8 cellular contexts compared by ENCODE assay signal in genomic region chr4:155787113-155787710, GRCh38. TPM values are rescaled to one million over a fixed set of nuclear protein-coding genes. Genes with fewer than 3 reads are reported as not detected.
DNase-seq lines count a peak whose midpoint lies in the region; ATAC-seq and TF ChIP-seq lines count a peak whose summit lies in the region.

No MANE protein-coding gene starts in this region.

- no peak overlapping the region for H3K4me3 ChIP-seq in body of pancreas
- no peak overlapping the region for H3K4me3 ChIP-seq in kidney epithelial cell (ENCODE audit: low read depth, low read length)
- H3K4me3 ChIP-seq in transverse colon, result no peak overlapping the region

- peak; percentile 22 to 95 (median 95) for TF ChIP-seq CTCF in body of pancreas (IDR thresholded peaks at IDR 0.05)
- TF ChIP-seq CTCF in kidney epithelial cell (IDR thresholded peaks at IDR 0.05; ENCODE audit: insufficient read depth, low read length, poor library complexity, severe bottlenecking), result peak; percentile 87
- TF ChIP-seq CTCF in transverse colon (IDR thresholded peaks at IDR 0.05), result peak; percentile 45 to 76 (median 64)

- DNase-seq in DMS153 treated with DMSO at 0.1 percent for 48 hours (lab: John Stamatoyannopoulos, UW; ENCODE audit: unreplicated experiment) (peak; percentile 60), NCI-H460 (ENCODE audit: extremely low read depth, low read depth) (peak; percentile 44), body of pancreas (peak in 3 of 4 donors; percentile 25 to 61 (median 36)), kidney epithelial cell (ENCODE audit: low read depth) (no peak), transverse colon (no peak)
- no peak for DNase-seq in stimulated activated CD4-positive, alpha-beta T cell treated with anti-CD3 and anti-CD28 coated beads, Interleukin-4, amount 100 ng/mL, for 24 hours

- 7 to 9% methylated on average over 5 of the region's 5 CpGs for WGBS in body of pancreas, 2 donors
- WGBS in transverse colon (ENCODE audit: low coverage in 1 of 2), 2 donors, result 7 to 20% methylated on average over 5 of the region's 5 CpGs

- no peak for TF ChIP-seq EP300 in transverse colon (IDR thresholded peaks at IDR 0.05; ENCODE audit: low read depth)

- intact Hi-C loops in body of pancreas (cut with DNase I), result loop anchor here (5.0 kb wide), 1 partner anchor 345 kb away; no protein-coding TSS in a partner anchor
- intact Hi-C loops in transverse colon (cut with DNase I; ENCODE audit: low total_unique reads), result loop anchor here (10.0 kb wide), 1 partner anchor 342 kb away; no protein-coding TSS in a partner anchor

- in situ Hi-C loops in transverse colon (cut with MboI; ENCODE audit: low pct_ligation_motif_present in 1 of 4, low pct_unique_long_range_greater_than_20kb in 1 of 4, low sequenced_read_pairs in 3 of 4), result loop anchor here in 2 of 4 donors (10.0 to 25.0 kb wide), 2 partner anchors 342 to 350 kb away; no protein-coding TSS in a partner anchor

- ATAC-seq in GM19328 (IDR thresholded peaks at IDR 0.05; ENCODE audit: unreplicated experiment) (peak; percentile 98), HG03135 (IDR thresholded peaks at IDR 0.05; ENCODE audit: unreplicated experiment) (peak; percentile 94), body of pancreas (peak; percentile 96)

- H3K27ac ChIP-seq in body of pancreas (no peak overlapping the region), transverse colon (no peak overlapping the region)

- H3K9me3 ChIP-seq in body of pancreas, result no peaks in the 10 kb centered on the region
- H3K9me3 ChIP-seq in transverse colon, result no peaks in the 10 kb centered on the region

- no peaks in the 10 kb centered on the region for H3K27me3 ChIP-seq in body of pancreas
- no peaks in the 10 kb centered on the region for H3K27me3 ChIP-seq in kidney epithelial cell (ENCODE audit: control insufficient read depth, insufficient read depth, low read length)
- H3K27me3 ChIP-seq in transverse colon, result no peaks in the 10 kb centered on the region

- no peaks in the 10 kb centered on the region for H3K36me3 ChIP-seq in body of pancreas (replicated peaks in 1 of 2; ENCODE audit: insufficient read depth in 1 of 2, low read depth in 2 of 2)
- H3K36me3 ChIP-seq in kidney epithelial cell (ENCODE audit: control insufficient read depth, insufficient read depth, low read length), result peaks cover 1% of the 10 kb centered on the region
- H3K36me3 ChIP-seq in transverse colon, result no peaks in the 10 kb centered on the region

- H3K4me1 ChIP-seq in body of pancreas (peaks cover 13% of the 10 kb centered on the region), transverse colon (peaks cover 0 to 6% (median 0%) of the 10 kb centered on the region in 4 donors)

- TF ChIP-seq POLR2A in body of pancreas (IDR thresholded peaks at IDR 0.05) (no peak), transverse colon (IDR thresholded peaks at IDR 0.05) (no peak)

RNA-seq across cellular contexts. Expression of gene GUCY1B1, which starts 28.4 kb away (rescaled TPM):
- total RNA-seq in NCI-H460 (2014; rRNA removed; shearing (Covaris generic)), result 0.58 and 1.1 TPM in 2 replicates
- polyA plus RNA-seq in NCI-H460 (2014; cell fraction: nucleus; rRNA removed), result 1.6 and 3.3 TPM in 2 replicates
- total RNA-seq in body of pancreas (10 to 100 TPM in 1 of 2 donors, 1 to 10 TPM in 1; 9.6 to 11.9 TPM), kidney epithelial cell (1.7 and 2.8 TPM in 2 replicates), transverse colon (10 to 100 TPM in 2 of 4 donors, 1 to 10 TPM in 2; 6.0 to 20.3 (median 10.6) TPM)

Comparison
In these comparisons a context has a peak if more than half of its experiments do, and no peak if none do; other contexts are left out.
1. DNase-seq: peak in DMS153 treated with DMSO at 0.1 percent for 48 hours (single experiment), NCI-H460 (single experiment) and body of pancreas (3 of 4); none in kidney epithelial cell (single experiment), transverse colon (single experiment) and stimulated activated CD4-positive, alpha-beta T cell treated with anti-CD3 and anti-CD28 coated beads, Interleukin-4, amount 100 ng/mL, for 24 hours (single experiment).
2. Peak in every context shown above with its lines, with median percentiles within 50 percentile points of each other: ATAC-seq and CTCF ChIP-seq.